ENCODE assay signal across 2 cellular contexts in the genomic region with DNA sequence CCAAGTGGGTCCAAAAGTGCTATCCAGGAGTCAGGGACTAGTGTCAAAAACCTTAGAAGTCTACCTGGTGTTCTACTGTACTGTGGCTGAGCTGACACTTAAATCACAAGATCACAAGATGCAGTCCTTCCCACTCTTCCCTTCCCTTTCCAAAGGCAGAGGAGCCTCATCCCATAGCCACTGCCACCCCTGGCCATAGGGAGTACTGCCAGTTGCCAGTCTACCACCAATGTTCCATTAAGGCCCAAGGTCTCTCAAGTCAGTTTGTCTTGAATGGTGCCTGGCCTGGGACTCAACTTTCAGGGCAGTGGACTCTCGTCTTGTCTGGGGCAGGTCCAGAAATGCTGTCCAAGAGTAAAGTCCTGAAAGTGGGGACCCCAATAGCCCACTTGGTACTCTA.
TF ChIP-seq lines count a peak whose summit lies in the region.

No MANE protein-coding gene starts in this region.

TF ChIP-seq in GM23338, 12 proteins besides CTCF, POLR2A, EP300 and RAD21 (continues in another document):
- TF ChIP-seq REST (IDR thresholded peaks at IDR 0.05; ENCODE audit: unreplicated experiment) (no peak), EZH2 (IDR thresholded peaks at IDR 0.05; ENCODE audit: low read depth, unreplicated experiment) (no peak), STAT1 (IDR thresholded peaks at IDR 0.05; ENCODE audit: unreplicated experiment) (no peak), EZH2phosphoT487 (IDR thresholded peaks at IDR 0.05; ENCODE audit: unreplicated experiment) (no peak), ZNF462 (CRISPR knock-in tag; IDR thresholded peaks at IDR 0.05) (no peak), ZNF114 (CRISPR knock-in tag; IDR thresholded peaks at IDR 0.05) (no peak), NANOG (IDR thresholded peaks at IDR 0.05; ENCODE audit: borderline replicate concordance) (no peak), POLR2AphosphoS5 (IDR thresholded peaks at IDR 0.05; ENCODE audit: low read depth) (no peak), ETS1 (IDR thresholded peaks at IDR 0.05) (no peak), ZNF331 (CRISPR knock-in tag; IDR thresholded peaks at IDR 0.05; ENCODE audit: low read depth) (no peak)

TF ChIP-seq in WTC11, 78 proteins besides CTCF, POLR2A, EP300 and RAD21 (continued from another document):
- TF ChIP-seq, protein P1, sequence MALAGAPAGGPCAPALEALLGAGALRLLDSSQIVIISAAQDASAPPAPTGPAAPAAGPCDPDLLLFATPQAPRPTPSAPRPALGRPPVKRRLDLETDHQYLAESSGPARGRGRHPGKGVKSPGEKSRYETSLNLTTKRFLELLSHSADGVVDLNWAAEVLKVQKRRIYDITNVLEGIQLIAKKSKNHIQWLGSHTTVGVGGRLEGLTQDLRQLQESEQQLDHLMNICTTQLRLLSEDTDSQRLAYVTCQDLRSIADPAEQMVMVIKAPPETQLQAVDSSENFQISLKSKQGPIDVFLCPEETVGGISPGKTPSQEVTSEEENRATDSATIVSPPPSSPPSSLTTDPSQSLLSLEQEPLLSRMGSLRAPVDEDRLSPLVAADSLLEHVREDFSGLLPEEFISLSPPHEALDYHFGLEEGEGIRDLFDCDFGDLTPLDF (CRISPR knock-in tag; IDR thresholded peaks at IDR 0.05) = no peak
- TF ChIP-seq SMAD3 (CRISPR knock-in tag; IDR thresholded peaks at IDR 0.05; ENCODE audit: borderline replicate concordance) (no peak), PRDM15 (CRISPR knock-in tag; IDR thresholded peaks at IDR 0.05) (no peak), RORB (CRISPR knock-in tag; IDR thresholded peaks at IDR 0.05) (no peak), IRF1 (CRISPR knock-in tag; IDR thresholded peaks at IDR 0.05) (no peak), HMGXB4 (CRISPR knock-in tag; IDR thresholded peaks at IDR 0.05) (no peak), ZMAT4 (CRISPR knock-in tag; IDR thresholded peaks at IDR 0.05) (no peak)
- TF ChIP-seq, protein P2, sequence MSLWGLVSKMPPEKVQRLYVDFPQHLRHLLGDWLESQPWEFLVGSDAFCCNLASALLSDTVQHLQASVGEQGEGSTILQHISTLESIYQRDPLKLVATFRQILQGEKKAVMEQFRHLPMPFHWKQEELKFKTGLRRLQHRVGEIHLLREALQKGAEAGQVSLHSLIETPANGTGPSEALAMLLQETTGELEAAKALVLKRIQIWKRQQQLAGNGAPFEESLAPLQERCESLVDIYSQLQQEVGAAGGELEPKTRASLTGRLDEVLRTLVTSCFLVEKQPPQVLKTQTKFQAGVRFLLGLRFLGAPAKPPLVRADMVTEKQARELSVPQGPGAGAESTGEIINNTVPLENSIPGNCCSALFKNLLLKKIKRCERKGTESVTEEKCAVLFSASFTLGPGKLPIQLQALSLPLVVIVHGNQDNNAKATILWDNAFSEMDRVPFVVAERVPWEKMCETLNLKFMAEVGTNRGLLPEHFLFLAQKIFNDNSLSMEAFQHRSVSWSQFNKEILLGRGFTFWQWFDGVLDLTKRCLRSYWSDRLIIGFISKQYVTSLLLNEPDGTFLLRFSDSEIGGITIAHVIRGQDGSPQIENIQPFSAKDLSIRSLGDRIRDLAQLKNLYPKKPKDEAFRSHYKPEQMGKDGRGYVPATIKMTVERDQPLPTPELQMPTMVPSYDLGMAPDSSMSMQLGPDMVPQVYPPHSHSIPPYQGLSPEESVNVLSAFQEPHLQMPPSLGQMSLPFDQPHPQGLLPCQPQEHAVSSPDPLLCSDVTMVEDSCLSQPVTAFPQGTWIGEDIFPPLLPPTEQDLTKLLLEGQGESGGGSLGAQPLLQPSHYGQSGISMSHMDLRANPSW (CRISPR knock-in tag; conservative IDR thresholded peaks at IDR 0.05; ENCODE audit: low read depth) = no peak
- TF ChIP-seq, protein P3, sequence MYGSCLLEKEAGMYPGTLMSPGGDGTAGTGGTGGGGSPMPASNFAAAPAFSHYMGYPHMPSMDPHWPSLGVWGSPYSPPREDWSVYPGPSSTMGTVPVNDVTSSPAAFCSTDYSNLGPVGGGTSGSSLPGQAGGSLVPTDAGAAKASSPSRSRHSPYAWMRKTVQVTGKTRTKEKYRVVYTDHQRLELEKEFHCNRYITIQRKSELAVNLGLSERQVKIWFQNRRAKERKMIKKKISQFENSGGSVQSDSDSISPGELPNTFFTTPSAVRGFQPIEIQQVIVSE (CRISPR knock-in tag; IDR thresholded peaks at IDR 0.05; ENCODE audit: borderline replicate concordance) = no peak
- TF ChIP-seq, protein P4, sequence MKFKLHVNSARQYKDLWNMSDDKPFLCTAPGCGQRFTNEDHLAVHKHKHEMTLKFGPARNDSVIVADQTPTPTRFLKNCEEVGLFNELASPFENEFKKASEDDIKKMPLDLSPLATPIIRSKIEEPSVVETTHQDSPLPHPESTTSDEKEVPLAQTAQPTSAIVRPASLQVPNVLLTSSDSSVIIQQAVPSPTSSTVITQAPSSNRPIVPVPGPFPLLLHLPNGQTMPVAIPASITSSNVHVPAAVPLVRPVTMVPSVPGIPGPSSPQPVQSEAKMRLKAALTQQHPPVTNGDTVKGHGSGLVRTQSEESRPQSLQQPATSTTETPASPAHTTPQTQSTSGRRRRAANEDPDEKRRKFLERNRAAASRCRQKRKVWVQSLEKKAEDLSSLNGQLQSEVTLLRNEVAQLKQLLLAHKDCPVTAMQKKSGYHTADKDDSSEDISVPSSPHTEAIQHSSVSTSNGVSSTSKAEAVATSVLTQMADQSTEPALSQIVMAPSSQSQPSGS (CRISPR knock-in tag; IDR thresholded peaks at IDR 0.05; ENCODE audit: borderline replicate concordance, low read depth) = no peak
- TF ChIP-seq, protein P5, sequence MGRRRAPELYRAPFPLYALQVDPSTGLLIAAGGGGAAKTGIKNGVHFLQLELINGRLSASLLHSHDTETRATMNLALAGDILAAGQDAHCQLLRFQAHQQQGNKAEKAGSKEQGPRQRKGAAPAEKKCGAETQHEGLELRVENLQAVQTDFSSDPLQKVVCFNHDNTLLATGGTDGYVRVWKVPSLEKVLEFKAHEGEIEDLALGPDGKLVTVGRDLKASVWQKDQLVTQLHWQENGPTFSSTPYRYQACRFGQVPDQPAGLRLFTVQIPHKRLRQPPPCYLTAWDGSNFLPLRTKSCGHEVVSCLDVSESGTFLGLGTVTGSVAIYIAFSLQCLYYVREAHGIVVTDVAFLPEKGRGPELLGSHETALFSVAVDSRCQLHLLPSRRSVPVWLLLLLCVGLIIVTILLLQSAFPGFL (CRISPR knock-in tag; IDR thresholded peaks at IDR 0.05; ENCODE audit: borderline replicate concordance) = no peak
